ENCODE assay signal across 1 cellular context in genomic region chr16:56450901-56451752, GRCh38.
A peak's percentile ranks its signal among the peaks of the same experiment; 100 is the strongest.
TF ChIP-seq lines count a peak whose summit lies in the region.

Gene NUDT21 (minus strand): TSS chr16:56451332. CDS start chr16:56451202, 130 bp downstream.
Gene OGFOD1 (plus strand): TSS chr16:56451554. CDS start chr16:56451613, 59 bp downstream.

TF ChIP-seq in HEK293, 187 proteins besides CTCF, POLR2A, EP300 and RAD21 (continued from another document and continues in another):
- 0 out of 2 replicates have a peak, but pooled peaks have one; percentile 71 for TF ChIP-seq PBX3 (CRISPR knock-in tag; IDR thresholded peaks at IDR 0.05)
- peak; percentile 34; the same call in 1 of the 2 replicates for TF ChIP-seq ZNF366 (tag by site-specific recombination; conservative IDR thresholded peaks at IDR 0.05)
- TF ChIP-seq YY2 (tag by site-specific recombination; IDR thresholded peaks at IDR 0.05) = peak; percentile 97
- peak; percentile 88 for TF ChIP-seq ZNF341 (tag by site-specific recombination; IDR thresholded peaks at IDR 0.05; ENCODE audit: low read depth)
- 0 out of 2 replicates have a peak, but pooled peaks have one; percentile 23 for TF ChIP-seq ZNF24 (tag by site-specific recombination; IDR thresholded peaks at IDR 0.05)
- peak; percentile 90 for TF ChIP-seq SCRT1 (tag by site-specific recombination; IDR thresholded peaks at IDR 0.05; ENCODE audit: borderline replicate concordance)
- no peak for TF ChIP-seq ZNF202 (tag by site-specific recombination; IDR thresholded peaks at IDR 0.05; ENCODE audit: borderline replicate concordance)
- 0 out of 2 replicates have a peak, but pooled peaks have one; percentile 18 for TF ChIP-seq ZSCAN4 (tag by site-specific recombination; IDR thresholded peaks at IDR 0.05)
- TF ChIP-seq ZNF692 (tag by site-specific recombination; IDR thresholded peaks at IDR 0.05) = peak; percentile 87
- TF ChIP-seq, protein P1, sequence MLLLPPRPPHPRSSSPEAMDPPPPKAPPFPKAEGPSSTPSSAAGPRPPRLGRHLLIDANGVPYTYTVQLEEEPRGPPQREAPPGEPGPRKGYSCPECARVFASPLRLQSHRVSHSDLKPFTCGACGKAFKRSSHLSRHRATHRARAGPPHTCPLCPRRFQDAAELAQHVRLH (tag by site-specific recombination; IDR thresholded peaks at IDR 0.05) = peak; percentile 66
- TF ChIP-seq ZNF223 (tag by site-specific recombination; IDR thresholded peaks at IDR 0.05) = peak; percentile 58; the same call in 1 of the 2 replicates
- TF ChIP-seq, protein P2, sequence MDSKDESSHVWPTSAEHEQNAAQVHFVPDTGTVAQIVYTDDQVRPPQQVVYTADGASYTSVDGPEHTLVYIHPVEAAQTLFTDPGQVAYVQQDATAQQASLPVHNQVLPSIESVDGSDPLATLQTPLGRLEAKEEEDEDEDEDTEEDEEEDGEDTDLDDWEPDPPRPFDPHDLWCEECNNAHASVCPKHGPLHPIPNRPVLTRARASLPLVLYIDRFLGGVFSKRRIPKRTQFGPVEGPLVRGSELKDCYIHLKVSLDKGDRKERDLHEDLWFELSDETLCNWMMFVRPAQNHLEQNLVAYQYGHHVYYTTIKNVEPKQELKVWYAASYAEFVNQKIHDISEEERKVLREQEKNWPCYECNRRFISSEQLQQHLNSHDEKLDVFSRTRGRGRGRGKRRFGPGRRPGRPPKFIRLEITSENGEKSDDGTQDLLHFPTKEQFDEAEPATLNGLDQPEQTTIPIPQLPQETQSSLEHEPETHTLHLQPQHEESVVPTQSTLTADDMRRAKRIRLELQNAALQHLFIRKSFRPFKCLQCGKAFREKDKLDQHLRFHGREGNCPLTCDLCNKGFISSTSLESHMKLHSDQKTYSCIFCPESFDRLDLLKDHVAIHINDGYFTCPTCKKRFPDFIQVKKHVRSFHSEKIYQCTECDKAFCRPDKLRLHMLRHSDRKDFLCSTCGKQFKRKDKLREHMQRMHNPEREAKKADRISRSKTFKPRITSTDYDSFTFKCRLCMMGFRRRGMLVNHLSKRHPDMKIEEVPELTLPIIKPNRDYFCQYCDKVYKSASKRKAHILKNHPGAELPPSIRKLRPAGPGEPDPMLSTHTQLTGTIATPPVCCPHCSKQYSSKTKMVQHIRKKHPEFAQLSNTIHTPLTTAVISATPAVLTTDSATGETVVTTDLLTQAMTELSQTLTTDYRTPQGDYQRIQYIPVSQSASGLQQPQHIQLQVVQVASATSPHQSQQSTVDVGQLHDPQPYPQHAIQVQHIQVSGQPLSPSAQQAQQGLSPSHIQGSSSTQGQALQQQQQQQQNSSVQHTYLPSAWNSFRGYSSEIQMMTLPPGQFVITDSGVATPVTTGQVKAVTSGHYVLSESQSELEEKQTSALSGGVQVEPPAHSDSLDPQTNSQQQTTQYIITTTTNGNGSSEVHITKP (tag by site-specific recombination; IDR thresholded peaks at IDR 0.05) = peak; percentile 74
- TF ChIP-seq ZNF670 (tag by site-specific recombination; IDR thresholded peaks at IDR 0.05; ENCODE audit: low read depth) = no peak
- peak; percentile 34 for TF ChIP-seq ZNF843 (tag by site-specific recombination; IDR thresholded peaks at IDR 0.05)
- TF ChIP-seq ZNF792 (tag by site-specific recombination; IDR thresholded peaks at IDR 0.05) = 0 out of 2 replicates have a peak, but pooled peaks have one; percentile 47
- TF ChIP-seq ZFP69B (tag by site-specific recombination; IDR thresholded peaks at IDR 0.05) = peak; percentile 36
- TF ChIP-seq KLF16 (tag by site-specific recombination; IDR thresholded peaks at IDR 0.05) = peak; percentile 52
- TF ChIP-seq ZNF473 (tag by site-specific recombination; IDR thresholded peaks at IDR 0.05) = no peak
- peak; percentile 80 for TF ChIP-seq EGR2 (tag by site-specific recombination; IDR thresholded peaks at IDR 0.05; ENCODE audit: low read depth)
- 0 out of 2 replicates have a peak, but pooled peaks have one; percentile 15 for TF ChIP-seq KLF10 (tag by site-specific recombination; IDR thresholded peaks at IDR 0.05)
- no peak for TF ChIP-seq ZNF23 (tag by site-specific recombination; IDR thresholded peaks at IDR 0.05; ENCODE audit: borderline replicate concordance)
- TF ChIP-seq ZNF660 (tag by site-specific recombination; IDR thresholded peaks at IDR 0.05) = peak; percentile 42
- TF ChIP-seq, protein P3, sequence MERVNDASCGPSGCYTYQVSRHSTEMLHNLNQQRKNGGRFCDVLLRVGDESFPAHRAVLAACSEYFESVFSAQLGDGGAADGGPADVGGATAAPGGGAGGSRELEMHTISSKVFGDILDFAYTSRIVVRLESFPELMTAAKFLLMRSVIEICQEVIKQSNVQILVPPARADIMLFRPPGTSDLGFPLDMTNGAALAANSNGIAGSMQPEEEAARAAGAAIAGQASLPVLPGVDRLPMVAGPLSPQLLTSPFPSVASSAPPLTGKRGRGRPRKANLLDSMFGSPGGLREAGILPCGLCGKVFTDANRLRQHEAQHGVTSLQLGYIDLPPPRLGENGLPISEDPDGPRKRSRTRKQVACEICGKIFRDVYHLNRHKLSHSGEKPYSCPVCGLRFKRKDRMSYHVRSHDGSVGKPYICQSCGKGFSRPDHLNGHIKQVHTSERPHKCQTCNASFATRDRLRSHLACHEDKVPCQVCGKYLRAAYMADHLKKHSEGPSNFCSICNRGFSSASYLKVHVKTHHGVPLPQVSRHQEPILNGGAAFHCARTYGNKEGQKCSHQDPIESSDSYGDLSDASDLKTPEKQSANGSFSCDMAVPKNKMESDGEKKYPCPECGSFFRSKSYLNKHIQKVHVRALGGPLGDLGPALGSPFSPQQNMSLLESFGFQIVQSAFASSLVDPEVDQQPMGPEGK (tag by site-specific recombination; IDR thresholded peaks at IDR 0.05) = peak; percentile 22; the same call in 1 of the 2 replicates
- no peak for TF ChIP-seq ATF2 (tag by site-specific recombination; IDR thresholded peaks at IDR 0.05; ENCODE audit: low read depth)
- no peak for TF ChIP-seq ZNF600 (tag by site-specific recombination; IDR thresholded peaks at IDR 0.05)
- 0 out of 2 replicates have a peak, but pooled peaks have one; percentile 40 for TF ChIP-seq ZNF10 (tag by site-specific recombination; IDR thresholded peaks at IDR 0.05)
- TF ChIP-seq ZFHX2 (tag by site-specific recombination; conservative IDR thresholded peaks at IDR 0.05) = peak; percentile 88
- peak; percentile 53 for TF ChIP-seq ZNF501 (tag by site-specific recombination; IDR thresholded peaks at IDR 0.05)
- peak; percentile 59 for TF ChIP-seq KLF9 (tag by site-specific recombination; IDR thresholded peaks at IDR 0.05; ENCODE audit: low read depth)
- no peak for TF ChIP-seq AEBP2 (tag by site-specific recombination; IDR thresholded peaks at IDR 0.05; ENCODE audit: borderline replicate concordance)
- TF ChIP-seq SP3 (tag by site-specific recombination; IDR thresholded peaks at IDR 0.05) = peak; percentile 85
- TF ChIP-seq ZNF76 (tag by site-specific recombination; IDR thresholded peaks at IDR 0.05; ENCODE audit: borderline replicate concordance, low read depth) = peak; percentile 48; the same call in 1 of the 2 replicates
- 0 out of 2 replicates have a peak, but pooled peaks have one; percentile 28 for TF ChIP-seq ZNF513 (tag by site-specific recombination; IDR thresholded peaks at IDR 0.05)
- TF ChIP-seq ZXDB (tag by site-specific recombination; IDR thresholded peaks at IDR 0.05) = 0 out of 2 replicates have a peak, but pooled peaks have one; percentile 8
- peak; percentile 83 for TF ChIP-seq PRDM1 (tag by site-specific recombination; IDR thresholded peaks at IDR 0.05)
- peak; percentile 86 for TF ChIP-seq YY1 (tag by site-specific recombination; IDR thresholded peaks at IDR 0.05)
- no peak for TF ChIP-seq TSHZ1 (tag by site-specific recombination; IDR thresholded peaks at IDR 0.05; ENCODE audit: borderline replicate concordance)
- TF ChIP-seq ZBTB7A (tag by site-specific recombination; IDR thresholded peaks at IDR 0.05; ENCODE audit: low read depth) = peak; percentile 81
- TF ChIP-seq ZSCAN16 (tag by site-specific recombination; IDR thresholded peaks at IDR 0.05) = 0 out of 2 replicates have a peak, but pooled peaks have one; percentile 5
- TF ChIP-seq ZNF157 (tag by site-specific recombination; IDR thresholded peaks at IDR 0.05) = no peak
- peak; percentile 49; the same call in 1 of the 2 replicates for TF ChIP-seq SP7 (tag by site-specific recombination; IDR thresholded peaks at IDR 0.05)
